ENCODE assay signal across 16 cellular contexts in the genomic region with DNA sequence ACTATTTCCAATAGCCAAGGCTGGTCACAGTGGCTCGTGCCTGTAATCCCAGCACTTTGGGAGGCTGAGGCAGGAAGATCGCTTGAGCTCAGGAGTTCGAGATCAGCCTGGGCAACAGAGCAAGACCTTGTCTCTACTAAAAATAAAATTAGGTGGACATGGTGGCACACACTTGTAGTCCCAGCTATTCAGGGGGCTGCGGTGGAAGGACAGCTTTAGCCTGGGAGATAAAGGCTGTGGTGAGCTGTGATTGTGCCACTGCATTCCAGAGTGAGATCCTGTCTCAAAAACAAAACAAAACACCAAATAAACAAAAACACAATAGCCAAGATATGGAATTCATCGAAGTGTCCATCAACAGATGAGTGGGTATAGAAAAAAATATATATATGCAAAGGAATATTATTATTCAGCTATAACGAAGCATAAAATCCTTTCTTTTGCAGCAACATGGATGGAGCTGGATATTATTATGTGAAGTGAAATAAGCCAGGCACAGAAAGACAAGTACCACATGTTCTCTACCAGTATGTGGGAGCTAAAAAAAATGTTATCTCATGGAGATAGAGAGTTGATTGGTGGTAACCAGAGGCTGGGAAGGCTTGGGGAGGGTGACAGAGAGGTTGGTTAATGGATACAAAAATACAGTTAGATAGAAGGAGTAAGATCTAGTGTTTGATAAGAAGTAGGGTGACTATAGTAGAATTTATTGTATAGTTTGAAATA. TPM values are rescaled to one million over a fixed set of nuclear protein-coding genes. Genes with fewer than 3 reads are reported as not detected.
DNase-seq lines count a peak whose midpoint lies in the region; ATAC-seq and TF ChIP-seq lines count a peak whose summit lies in the region.
"Had no signal": no experiment of that assay in that cellular context is flagged by ENCODE, and none has a peak within 500 bp of the region (broad histone marks: within the 10 kb centered on the region; RNA-seq: fewer than 3 reads in every experiment).

No MANE protein-coding gene starts in this region.

- BruUV-seq in MCF 10A (replicated peaks; lab: Mats Ljungman, UMichigan) = no TSS peak

- ATAC-seq in Right ventricle myocardium superior (ENCODE audit: poor library complexity) = peak; percentile 92
- ATAC-seq in natural killer cell treated with Interleukin-12 subunit alpha and Interleukin-12 subunit beta and Interleukin-15 and Interleukin-18, amount 100 ng/mL, for 72 hours = no peak
- ATAC-seq: CD8-positive, alpha-beta T cell had no signal

- H3K36me3 ChIP-seq in breast epithelium (no peaks in the 10 kb centered on the region), left ventricle myocardium inferior (peaks cover 30% of the 10 kb centered on the region)

- H3K4me3 ChIP-seq in breast epithelium (no peak overlapping the region), left ventricle myocardium inferior (peak overlapping the region; percentile 3), foreskin fibroblast (ENCODE audit: low read depth in 1 of 2, low read length in 2 of 2) (no peak overlapping the region)

- DNase-seq in MCF 10A (ENCODE audit: unreplicated experiment) = no peak
- DNase-seq in breast epithelium (ENCODE audit: low spot score in 2 of 2) = no peak
- DNase-seq in Right ventricle myocardium superior = no peak
- DNase-seq in left ventricle myocardium inferior = no peak
- DNase-seq in natural killer cell treated with Interleukin-12 subunit alpha and Interleukin-12 subunit beta and Interleukin-15 and Interleukin-18, amount 100 ng/mL, for 72 hours (ENCODE audit: low spot score) = no peak
- no peak for DNase-seq in occipital lobe (lab: John Stamatoyannopoulos, UW)
- DNase-seq in NCI-H1105 (lab: John Stamatoyannopoulos, UW) = no peak
- DNase-seq in foreskin fibroblast = no peak
- DNase-seq: CD8-positive, alpha-beta T cell; DMS53; GF-D8; GOT3; H9; IMR-90 had no signal

- H3K4me1 ChIP-seq in breast epithelium (no peaks in the 10 kb centered on the region), left ventricle myocardium inferior (peaks cover 11% of the 10 kb centered on the region)

- no peak overlapping the region for H3K4me3 Mint-ChIP-seq in MCF 10A (ENCODE audit: unreplicated experiment)
- no peak overlapping the region for H3K4me3 Mint-ChIP-seq in natural killer cell treated with Interleukin-12 subunit alpha and Interleukin-12 subunit beta and Interleukin-15 and Interleukin-18, amount 100 ng/mL, for 72 hours
- H3K4me3 Mint-ChIP-seq: CD14-positive monocyte; CD8-positive, alpha-beta T cell; H9 had no signal

- H3K27me3 ChIP-seq in breast epithelium (no peaks in the 10 kb centered on the region), left ventricle myocardium inferior (ENCODE audit: low read depth) (no peaks in the 10 kb centered on the region)

- no peaks in the 10 kb centered on the region for H3K27me3 Mint-ChIP-seq in MCF 10A (ENCODE audit: insufficient read depth, unreplicated experiment)
- H3K27me3 Mint-ChIP-seq in natural killer cell treated with Interleukin-12 subunit alpha and Interleukin-12 subunit beta and Interleukin-15 and Interleukin-18, amount 100 ng/mL, for 72 hours = peaks cover 18 to 25% of the 10 kb centered on the region in 2 donors

- no peak overlapping the region for H3K27ac ChIP-seq in breast epithelium
- H3K27ac ChIP-seq in left ventricle myocardium inferior (replicated peaks) = peak overlapping the region; percentile 85
- H3K27ac ChIP-seq: 22Rv1 had no signal

- H3K36me3 Mint-ChIP-seq in MCF 10A (ENCODE audit: insufficient read depth, unreplicated experiment) = peaks cover 66% of the 10 kb centered on the region
- no peaks in the 10 kb centered on the region for H3K36me3 Mint-ChIP-seq in natural killer cell treated with Interleukin-12 subunit alpha and Interleukin-12 subunit beta and Interleukin-15 and Interleukin-18, amount 100 ng/mL, for 72 hours
- H3K36me3 Mint-ChIP-seq: CD14-positive monocyte; CD8-positive, alpha-beta T cell had no signal

- peaks cover 9% of the 10 kb centered on the region for H3K9me3 Mint-ChIP-seq in MCF 10A (ENCODE audit: unreplicated experiment)
- no peaks in the 10 kb centered on the region for H3K9me3 Mint-ChIP-seq in natural killer cell treated with Interleukin-12 subunit alpha and Interleukin-12 subunit beta and Interleukin-15 and Interleukin-18, amount 100 ng/mL, for 72 hours
- H3K9me3 Mint-ChIP-seq: CD14-positive monocyte; CD8-positive, alpha-beta T cell had no signal

- H3K4me1 Mint-ChIP-seq in MCF 10A (ENCODE audit: insufficient read depth, unreplicated experiment) = no peaks in the 10 kb centered on the region
- peaks cover 0 to 4% of the 10 kb centered on the region in 2 donors for H3K4me1 Mint-ChIP-seq in natural killer cell treated with Interleukin-12 subunit alpha and Interleukin-12 subunit beta and Interleukin-15 and Interleukin-18, amount 100 ng/mL, for 72 hours (ENCODE audit: low read depth in 2 of 2)
- H3K4me1 Mint-ChIP-seq: CD14-positive monocyte had no signal

- POLR2A ChIA-PET in MCF 10A (lab: Yijun Ruan, JAX) = no interaction called here

- no peak for TF ChIP-seq CTCF in MCF 10A (IDR thresholded peaks at IDR 0.05; ENCODE audit: unreplicated experiment)
- TF ChIP-seq CTCF in breast epithelium (IDR thresholded peaks at IDR 0.05) = no peak
- TF ChIP-seq CTCF in left ventricle myocardium inferior (IDR thresholded peaks at IDR 0.05; ENCODE audit: borderline replicate concordance) = no peak
- TF ChIP-seq CTCF in foreskin fibroblast (IDR thresholded peaks at IDR 0.05; ENCODE audit: low read depth, low read length) = no peak

- CTCF ChIA-PET in MCF 10A (lab: Yijun Ruan, JAX) = interaction anchor here (0.6 to 1.7 kb wide), 4 partner anchors 9 to 124 kb away, joined by 3 to 6 read pairs (median 4); no protein-coding TSS in a partner anchor

- intact Hi-C loops in MCF 10A (cut with micrococcal nuclease) = no loop called here
- intact Hi-C loops in breast epithelium (cut with DNase I; ENCODE audit: low total_unique reads) = no loop called here
- intact Hi-C loops in Right ventricle myocardium superior (cut with DNase I) = no loop called here
- intact Hi-C loops in left ventricle myocardium inferior (cut with micrococcal nuclease) = no loop called here

- H3K9me3 ChIP-seq in breast epithelium (no peaks in the 10 kb centered on the region), left ventricle myocardium inferior (replicated peaks) (no peaks in the 10 kb centered on the region)

- peak overlapping the region; percentile 87 for H3K27ac Mint-ChIP-seq in MCF 10A (ENCODE audit: low read depth, unreplicated experiment)
- no peak overlapping the region for H3K27ac Mint-ChIP-seq in natural killer cell treated with Interleukin-12 subunit alpha and Interleukin-12 subunit beta and Interleukin-15 and Interleukin-18, amount 100 ng/mL, for 72 hours
- H3K27ac Mint-ChIP-seq: CD14-positive monocyte; CD8-positive, alpha-beta T cell had no signal

- no peak for TF ChIP-seq POLR2A in breast epithelium (IDR thresholded peaks at IDR 0.05)

RNA-seq across cellular contexts. Expression of gene DLAT, which starts 22.6 kb away (rescaled TPM):
- total RNA-seq in MCF 10A (2022) (43.3 and 46.7 TPM in 2 replicates), breast epithelium (10 to 100 TPM; 26.9 to 30.9 (median 27.5) TPM), Right ventricle myocardium superior (154 TPM), left ventricle myocardium inferior (176 TPM), occipital lobe (46.5 TPM)
- total RNA-seq in natural killer cell treated with Interleukin-12 subunit alpha and Interleukin-12 subunit beta and Interleukin-15 and Interleukin-18, amount 100 ng/mL, for 72 hours = 10 to 100 TPM; 37.3 to 40.9 TPM
